8 cellular contexts compared by ENCODE assay signal in genomic region chr19:10959277-10959968, GRCh38. TPM values are rescaled to one million over a fixed set of nuclear protein-coding genes. Genes with fewer than 3 reads are reported as not detected.
A peak's percentile ranks its signal among the peaks of the same experiment; 100 is the strongest.
DNase-seq lines count a peak whose midpoint lies in the region; ATAC-seq, FAIRE-seq and TF ChIP-seq lines count a peak whose summit lies in the region.
"Not testable (repeated sequence)": the region's sequence is repeated elsewhere in the genome, so short reads cannot be mapped to it uniquely, and the experiment has no call there.

No MANE protein-coding gene starts in this region.

- peaks cover 49% of the 10 kb centered on the region for H3K79me2 ChIP-seq in DOHH2 (ENCODE audit: control insufficient read depth, low read length)
- H3K79me2 ChIP-seq in MM.1S (ENCODE audit: low read length): peaks cover 37% of the 10 kb centered on the region
- H3K79me2 ChIP-seq in astrocyte (ENCODE audit: insufficient read depth, low read length): peaks cover 41% of the 10 kb centered on the region

- not testable (repeated sequence) for TF ChIP-seq POLR2A in esophagus muscularis mucosa (IDR thresholded peaks at IDR 0.05; ENCODE audit: low read depth); vagina (IDR thresholded peaks at IDR 0.05)

- H3K4me2 ChIP-seq in DOHH2 (ENCODE audit: low read length) (peak overlapping the region; percentile 63), MM.1S (ENCODE audit: low read depth, low read length) (peak overlapping the region; percentile 60; the same call in 1 of the 2 replicates), astrocyte (ENCODE audit: low read length) (peak overlapping the region; percentile 90)

- not testable (repeated sequence) for H3K9me3 ChIP-seq in DOHH2 (ENCODE audit: control insufficient read depth, insufficient read depth, low read length); MM.1S (replicated peaks; ENCODE audit: insufficient read depth, low read length); astrocyte (ENCODE audit: insufficient read depth, low read depth, low read length); esophagus muscularis mucosa; vagina

- 94% methylated on average over 19 of the region's 19 CpGs for whole genome bisulfite sequencing in esophagus muscularis mucosa

- not testable (repeated sequence) for H3K27me3 Mint-ChIP-seq in activated B cell treated with CpG ODN at 0.5 μM for 24 hours; astrocyte (ENCODE audit: low read depth, unreplicated experiment); memory B cell

- H3F3A ChIP-seq in DOHH2 (ENCODE audit: control insufficient read depth, insufficient read depth) (peaks cover 15% of the 10 kb centered on the region), MM.1S (ENCODE audit: insufficient read depth, low read length) (peaks cover 24% of the 10 kb centered on the region)

- POLR2A ChIA-PET in activated B cell treated with CpG ODN at 0.5 μM for 24 hours (lab: Charles Lee): interaction anchor here (0.5 to 1.9 kb wide), 7 partner anchors 15 to 617 kb away, joined by 3 to 9 read pairs (median 4); no protein-coding TSS in a partner anchor

- H3K9me2 ChIP-seq in DOHH2 (replicated peaks; ENCODE audit: control insufficient read depth, low read length); MM.1S (replicated peaks; ENCODE audit: insufficient read depth, low read length): not testable (repeated sequence)

- not testable (repeated sequence) for H3K9ac ChIP-seq in MM.1S (ENCODE audit: low read length); rectal smooth muscle tissue (ENCODE audit: low read length)
- peak overlapping the region; percentile 98 for H3K9ac ChIP-seq in astrocyte (ENCODE audit: low read length)

- peak overlapping the region; percentile 87 for H3K27ac Mint-ChIP-seq in activated B cell treated with CpG ODN at 0.5 μM for 24 hours
- H3K27ac Mint-ChIP-seq in astrocyte (ENCODE audit: unreplicated experiment): peak overlapping the region; percentile 92
- not testable (repeated sequence) for H3K27ac Mint-ChIP-seq in memory B cell

- not testable (repeated sequence) for H4K20me1 ChIP-seq in DOHH2 (ENCODE audit: control insufficient read depth, insufficient read depth, low read depth, low read length); MM.1S (ENCODE audit: insufficient read depth, low read length)
- peaks cover 29% of the 10 kb centered on the region for H4K20me1 ChIP-seq in astrocyte (ENCODE audit: insufficient read depth, low read length)

- not testable (repeated sequence) for H3K36me3 Mint-ChIP-seq in activated B cell treated with CpG ODN at 0.5 μM for 24 hours (ENCODE audit: low read depth); astrocyte (ENCODE audit: low read depth, unreplicated experiment); memory B cell

- not testable (repeated sequence) for H3K27me3 ChIP-seq in DOHH2 (ENCODE audit: control insufficient read depth, low read length); MM.1S (replicated peaks; ENCODE audit: insufficient read depth, low read length); astrocyte (ENCODE audit: insufficient read depth, low read length); esophagus muscularis mucosa; rectal smooth muscle tissue (ENCODE audit: control insufficient read depth, insufficient read depth, low read length); vagina

- H3K4me1 Mint-ChIP-seq in activated B cell treated with CpG ODN at 0.5 μM for 24 hours (peaks cover 34% of the 10 kb centered on the region), memory B cell (peaks cover 21% of the 10 kb centered on the region)
- H3K4me1 Mint-ChIP-seq in astrocyte (ENCODE audit: low read depth, unreplicated experiment): not testable (repeated sequence)

- not testable (repeated sequence) for TF ChIP-seq CTCF in DOHH2 (IDR thresholded peaks at IDR 0.05; ENCODE audit: low read depth, low read length, poor library complexity, severe bottlenecking); MM.1S (IDR thresholded peaks at IDR 0.05; ENCODE audit: low read length); activated B cell treated with CpG ODN at 0.5 μM for 24 hours (IDR thresholded peaks at IDR 0.05); astrocyte (IDR thresholded peaks at IDR 0.05; ENCODE audit: insufficient read depth, low read depth, low read length); esophagus muscularis mucosa (IDR thresholded peaks at IDR 0.05); vagina (IDR thresholded peaks at IDR 0.05)

- not testable (repeated sequence) for H2AFZ ChIP-seq in MM.1S (ENCODE audit: low read length); astrocyte (ENCODE audit: low read depth, low read length)

- intact Hi-C loops in activated B cell treated with CpG ODN at 0.5 μM for 24 hours (cut with micrococcal nuclease); esophagus muscularis mucosa (cut with DNase I); vagina (cut with DNase I): not testable (repeated sequence)

- H3K36me3 ChIP-seq in DOHH2 (ENCODE audit: control insufficient read depth, low read length): peaks cover 26% of the 10 kb centered on the region
- H3K36me3 ChIP-seq in MM.1S (replicated peaks; ENCODE audit: insufficient read depth, low read length); astrocyte (ENCODE audit: insufficient read depth, low read length); esophagus muscularis mucosa; rectal smooth muscle tissue (ENCODE audit: control insufficient read depth, insufficient read depth, low read length); vagina: not testable (repeated sequence)

- not testable (repeated sequence) for H3K9me3 Mint-ChIP-seq in activated B cell treated with CpG ODN at 0.5 μM for 24 hours; astrocyte (ENCODE audit: unreplicated experiment); memory B cell

- H3K4me3 ChIP-seq in DOHH2 (ENCODE audit: low read length) (peak overlapping the region; percentile 75), MM.1S (ENCODE audit: low read length) (peak overlapping the region; percentile 86; the same call in 1 of the 2 replicates), esophagus muscularis mucosa (peak overlapping the region; percentile 75 to 95 (median 82)), rectal smooth muscle tissue (ENCODE audit: low read length) (peak overlapping the region; percentile 91), vagina (peak overlapping the region; percentile 66 to 93)
- not testable (repeated sequence) for H3K4me3 ChIP-seq in astrocyte (ENCODE audit: insufficient read depth, low read depth, low read length)

- H3K4me1 ChIP-seq in DOHH2 (ENCODE audit: control insufficient read depth, low read length): peaks cover 34% of the 10 kb centered on the region
- peaks cover 19% of the 10 kb centered on the region for H3K4me1 ChIP-seq in MM.1S (ENCODE audit: low read length)
- H3K4me1 ChIP-seq in astrocyte (ENCODE audit: insufficient read depth, low read length): peaks cover 13% of the 10 kb centered on the region
- peaks cover 16 to 36% (median 29%) of the 10 kb centered on the region in 4 donors for H3K4me1 ChIP-seq in esophagus muscularis mucosa
- not testable (repeated sequence) for H3K4me1 ChIP-seq in rectal smooth muscle tissue (ENCODE audit: control insufficient read depth, insufficient read depth, low read length)
- H3K4me1 ChIP-seq in vagina: peaks cover 37% of the 10 kb centered on the region

- CTCF ChIA-PET in activated B cell treated with CpG ODN at 0.5 μM for 24 hours (lab: Charles Lee): not testable (repeated sequence)

- FAIRE-seq in astrocyte (lab: Jason Lieb, UNC): not testable (repeated sequence)

- not testable (repeated sequence) for ATAC-seq in activated B cell treated with CpG ODN at 0.5 μM for 24 hours (ENCODE audit: low read depth); memory B cell (ENCODE audit: low read depth)

- DNase-seq in MM.1S; activated B cell treated with CpG ODN at 0.5 μM for 24 hours; astrocyte (ENCODE audit: low read depth); esophagus muscularis mucosa (ENCODE audit: extremely low spot score); memory B cell (ENCODE audit: low spot score in 2 of 2); vagina (ENCODE audit: extremely low spot score in 2 of 2): not testable (repeated sequence)

- H3K4me3 Mint-ChIP-seq in activated B cell treated with CpG ODN at 0.5 μM for 24 hours (peak overlapping the region; percentile 87), astrocyte (ENCODE audit: unreplicated experiment) (peak overlapping the region; percentile 87), memory B cell (peak overlapping the region; percentile 92)

- H3K27ac ChIP-seq in DOHH2 (ENCODE audit: low read depth, low read length); MM.1S (ENCODE audit: low read length); astrocyte (ENCODE audit: low read depth, low read length); rectal smooth muscle tissue (ENCODE audit: low read depth, low read length): not testable (repeated sequence)
- H3K27ac ChIP-seq in esophagus muscularis mucosa (replicated peaks in 1 of 4) (peak overlapping the region; percentile 94 to 97 (median 96)), vagina (peak overlapping the region; percentile 92)

- not testable (repeated sequence) for TF ChIP-seq EP300 in esophagus muscularis mucosa (IDR thresholded peaks at IDR 0.05)

RNA-seq across cellular contexts. Expression of gene SMARCA4, which starts 1.4 kb away (rescaled TPM):
- total RNA-seq in activated B cell treated with CpG ODN at 0.5 μM for 24 hours (85.1 and 93.6 TPM in 2 replicates), astrocyte (137 and 159 TPM in 2 replicates), esophagus muscularis mucosa (10 to 100 TPM; 48.0 to 78.2 (median 53.9) TPM), vagina (90.4 TPM)

RNA-seq across cellular contexts. Expression of gene TIMM29, which starts 30.8 kb away (rescaled TPM):
- total RNA-seq in activated B cell treated with CpG ODN at 0.5 μM for 24 hours: 16.6 and 19.5 TPM in 2 replicates
- total RNA-seq in astrocyte: 28.9 and 31.7 TPM in 2 replicates
- 10 to 100 TPM; 32.6 to 58.7 (median 45.9) TPM for total RNA-seq in esophagus muscularis mucosa
- 21.9 TPM for total RNA-seq in vagina

RNA-seq across cellular contexts. Expression of gene YIPF2, which starts 31.0 kb away (rescaled TPM):
- total RNA-seq in activated B cell treated with CpG ODN at 0.5 μM for 24 hours (23.0 and 23.9 TPM in 2 replicates), astrocyte (69.5 and 76.7 TPM in 2 replicates), esophagus muscularis mucosa (10 to 100 TPM; 23.3 to 50.1 (median 31.0) TPM), vagina (42.7 TPM)
